ENCODE assay signal across 32 cellular contexts in the genomic region with DNA sequence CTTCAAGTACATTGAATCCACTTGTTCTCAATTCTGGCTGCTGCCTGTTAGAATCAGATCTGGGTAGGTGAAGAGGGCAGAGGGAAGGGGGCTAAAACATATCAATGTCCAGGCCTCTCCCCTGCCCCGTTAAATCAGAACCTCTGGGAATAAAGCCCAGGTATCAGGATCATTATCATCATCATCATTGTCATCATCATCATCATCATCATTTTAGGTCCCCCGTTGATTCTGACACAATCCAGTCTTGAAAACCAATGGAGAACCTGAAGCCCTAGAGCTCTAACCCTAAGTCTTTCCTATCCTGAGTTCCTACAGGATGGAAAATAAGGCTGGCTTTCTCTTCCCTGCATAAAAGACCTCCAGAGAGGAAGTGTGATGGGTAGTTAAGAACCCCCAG.
"Had no signal": no experiment of that assay in that cellular context is flagged by ENCODE, and none has a peak within 500 bp of the region (broad histone marks: within the 10 kb centered on the region; RNA-seq: fewer than 3 reads in every experiment).

No MANE protein-coding gene starts in this region.

- H3K36me3 ChIP-seq: adrenal gland, ascending aorta, brain microvascular endothelial cell, breast epithelium, cardiac muscle cell had no signal

- H3K27ac ChIP-seq: adrenal gland, ascending aorta, brain microvascular endothelial cell, breast epithelium, cardiac muscle cell had no signal

- H3K4me1 ChIP-seq: adrenal gland, ascending aorta, breast epithelium had no signal

- H3K4me3 ChIP-seq: adrenal gland, ascending aorta, breast epithelium, cardiac muscle cell had no signal

- ATAC-seq: activated naive CD4-positive, alpha-beta T cell treated with anti-CD3 and anti-CD28 coated beads, Interleukin-2, amount 50 U/mL, for 72 hours; activated naive CD8-positive, alpha-beta T cell treated with anti-CD3 and anti-CD28 coated beads, Interleukin-2, amount 50 U/mL, for 24 hours; activated T-cell treated with anti-CD3 and anti-CD28 coated beads, Interleukin-2, amount 50 U/mL, for 4 hours; activated T-cell treated with anti-CD3 and anti-CD28 coated beads, Interleukin-2, amount 50 U/mL, for 72 hours; activated T-helper 17 cell treated with anti-CD3 and anti-CD28 coated beads, Interleukin-2, amount 50 U/mL, for 72 hours had no signal

- H3K9me3 ChIP-seq: adrenal gland, ascending aorta, breast epithelium had no signal

- H3K27me3 ChIP-seq: ascending aorta, brain microvascular endothelial cell, cardiac muscle cell had no signal

- DNase-seq: activated effector memory CD4-positive, alpha-beta T cell treated with anti-CD3 and anti-CD28 coated beads, Interleukin-2, amount 50 U/mL, for 16 hours; activated effector memory CD4-positive, alpha-beta T cell treated with Interleukin-2 at 50 U/mL for 16 hours; activated gamma-delta T cell; activated gamma-delta T cell treated with Interleukin-2 at 50 U/mL for 16 hours; activated naive CD4-positive, alpha-beta T cell; activated naive CD4-positive, alpha-beta T cell treated with anti-CD3 and anti-CD28 coated beads for 36 hours; activated naive CD4-positive, alpha-beta T cell treated with anti-CD3 and anti-CD28 coated beads, Interleukin-2, amount 10 ng/mL, durations not matched to agents 7 days and 5 days; activated naive CD4-positive, alpha-beta T cell treated with anti-CD3 and anti-CD28 coated beads, Interleukin-2, amount 50 U/mL, for 16 hours; activated naive CD4-positive, alpha-beta T cell treated with Interleukin-2 at 50 U/mL for 16 hours; activated naive CD8-positive, alpha-beta T cell treated with anti-CD3 and anti-CD28 coated beads for 36 hours; activated naive CD8-positive, alpha-beta T cell treated with anti-CD3 and anti-CD28 coated beads, Interleukin-2, amount 10 ng/mL, durations not matched to agents 7 days and 5 days; activated naive CD8-positive, alpha-beta T cell treated with anti-CD3 and anti-CD28 coated beads, Interleukin-2, amount 50 U/mL, for 24 hours; activated T-cell treated with anti-CD3 and anti-CD28 coated beads, Interleukin-2, amount 50 U/mL, for 1 hour; activated T-cell treated with anti-CD3 and anti-CD28 coated beads, Interleukin-2, amount 50 U/mL, for 24 hours; activated T-cell treated with anti-CD3 and anti-CD28 coated beads, Interleukin-2, amount 50 U/mL, for 4 hours; activated T-cell treated with anti-CD3 and anti-CD28 coated beads, Interleukin-2, amount 50 U/mL, for 48 hours; activated T-cell treated with anti-CD3 and anti-CD28 coated beads, Interleukin-2, amount 50 U/mL, for 72 hours; adrenal gland; amniotic stem cell; amygdala; anterior cingulate cortex; aorta; brain microvascular endothelial cell; caudate nucleus; central memory CD4-positive, alpha-beta T cell; cerebellar nuclear complex had no signal

- FAIRE-seq: astrocyte had no signal
